Comparison of ENCODE assay signal across 28 cellular contexts in the genomic region with DNA sequence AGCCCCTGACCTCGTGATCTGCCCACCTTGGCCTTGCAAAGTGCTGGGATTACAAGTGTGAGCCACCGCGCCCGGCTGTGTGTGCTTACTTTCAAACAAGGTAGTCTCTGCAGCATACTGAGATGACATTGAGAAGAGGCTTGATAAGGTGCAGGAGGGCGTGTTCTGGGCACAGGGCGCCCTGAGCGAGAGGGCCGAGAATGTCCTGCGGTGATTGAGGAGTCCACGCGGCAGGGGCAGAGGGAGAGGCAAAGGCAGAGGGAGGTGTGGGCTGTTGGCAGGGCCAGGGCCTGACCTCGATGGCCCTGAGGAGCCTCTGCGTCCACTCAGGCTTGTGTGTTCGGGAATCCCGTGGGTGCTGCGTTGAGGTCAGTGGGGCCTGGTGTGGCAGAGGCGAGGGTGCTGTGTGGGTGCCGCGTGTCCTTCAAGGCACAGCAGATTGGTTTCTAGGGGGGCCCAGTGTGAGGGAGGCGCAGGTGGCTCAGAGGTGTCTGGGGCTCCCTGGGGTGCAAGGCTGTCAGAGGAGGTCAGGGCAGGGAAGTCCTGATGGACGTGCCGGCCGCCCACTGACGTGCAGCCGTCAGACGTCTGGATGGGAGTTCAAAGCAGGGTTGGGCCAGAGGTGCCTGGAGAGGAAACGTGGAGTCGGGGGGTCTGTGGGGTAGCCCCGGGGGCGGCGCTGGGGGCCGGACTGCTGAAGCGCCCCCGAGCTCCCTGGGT. TPM values are rescaled to one million over a fixed set of nuclear protein-coding genes. Genes with fewer than 3 reads are reported as not detected.
DNase-seq lines count a peak whose midpoint lies in the region; ATAC-seq, FAIRE-seq and TF ChIP-seq lines count a peak whose summit lies in the region.
"Had no signal": no experiment of that assay in that cellular context is flagged by ENCODE, and none has a peak within 500 bp of the region (broad histone marks: within the 10 kb centered on the region; RNA-seq: fewer than 3 reads in every experiment).

No MANE protein-coding gene starts in this region.

- no peaks in the 10 kb centered on the region for H3K9me3 Mint-ChIP-seq in activated T-cell treated with anti-CD3 and anti-CD28 coated beads, Interleukin-2, amount 50 U/mL, for 24 hours
- no peaks in the 10 kb centered on the region for H3K9me3 Mint-ChIP-seq in endodermal cell
- H3K9me3 Mint-ChIP-seq in naive thymus-derived CD4-positive, alpha-beta T cell, result peaks cover 0 to 3% (median 0%) of the 10 kb centered on the region in 11 donors
- H3K9me3 Mint-ChIP-seq: activated naive CD4-positive, alpha-beta T cell treated with anti-CD3 and anti-CD28 coated beads, Interleukin-2, amount 50 U/mL, for 72 hours; activated T-helper 2 cell treated with anti-CD3 and anti-CD28 coated beads, Interferon-gamma antibody, Interleukin-2, Interleukin-4, amounts not matched to agents 10 μg/mL and 5 μg/mL and 100 μg/mL, durations not matched to agents 14 hours and 24 hours and 36 hours had no signal

- H3K4me1 Mint-ChIP-seq in activated T-cell treated with anti-CD3 and anti-CD28 coated beads, Interleukin-2, amount 50 U/mL, for 24 hours (ENCODE audit: low read depth), result peaks cover 10% of the 10 kb centered on the region
- no peaks in the 10 kb centered on the region for H3K4me1 Mint-ChIP-seq in endodermal cell
- peaks cover 9 to 33% (median 18%) of the 10 kb centered on the region in 7 donors for H3K4me1 Mint-ChIP-seq in naive thymus-derived CD4-positive, alpha-beta T cell

- no peak overlapping the region for H3K4me3 ChIP-seq in endodermal cell (ENCODE audit: low read length)
- no peak overlapping the region for H3K4me3 ChIP-seq in naive thymus-derived CD4-positive, alpha-beta T cell (ENCODE audit: low read length)
- no peak overlapping the region for H3K4me3 ChIP-seq in small intestine (ENCODE audit: low read depth in 1 of 2, low read length in 2 of 2)
- H3K4me3 ChIP-seq: dorsolateral prefrontal cortex, lung, smooth muscle cell, thoracic aorta, vagina had no signal

- peaks cover 30% of the 10 kb centered on the region for H3K36me3 Mint-ChIP-seq in activated T-cell treated with anti-CD3 and anti-CD28 coated beads, Interleukin-2, amount 50 U/mL, for 24 hours (ENCODE audit: low read depth)
- peaks cover 39% of the 10 kb centered on the region for H3K36me3 Mint-ChIP-seq in endodermal cell (ENCODE audit: low read depth)
- peaks cover 0 to 26% (median 9%) of the 10 kb centered on the region in 5 donors for H3K36me3 Mint-ChIP-seq in naive thymus-derived CD4-positive, alpha-beta T cell

- peak overlapping the region; percentile 24 for H3K27ac Mint-ChIP-seq in activated T-cell treated with anti-CD3 and anti-CD28 coated beads, Interleukin-2, amount 50 U/mL, for 24 hours
- H3K27ac Mint-ChIP-seq in endodermal cell, result peak overlapping the region; percentile 58
- H3K27ac Mint-ChIP-seq in naive thymus-derived CD4-positive, alpha-beta T cell, result peak overlapping the region in 3 of 9 donors; percentile 46 to 75 (median 62)
- H3K27ac Mint-ChIP-seq: activated T-helper 2 cell treated with anti-CD3 and anti-CD28 coated beads, Interferon-gamma antibody, Interleukin-2, Interleukin-4, amounts not matched to agents 10 μg/mL and 5 μg/mL and 100 μg/mL, durations not matched to agents 14 hours and 24 hours and 36 hours had no signal

- no peak for TF ChIP-seq CTCF in endodermal cell (conservative IDR thresholded peaks at IDR 0.05)

- DNase-seq in activated T-cell treated with anti-CD3 and anti-CD28 coated beads, Interleukin-2, amount 50 U/mL, for 24 hours, result no peak
- DNase-seq in activated T-cell treated with anti-CD3 and anti-CD28 coated beads for 4 hours (no peak), endodermal cell (no peak), small intestine (peak; percentile 72), T-helper 2 cell (no peak)
- DNase-seq in naive thymus-derived CD4-positive, alpha-beta T cell, result no peak
- DNase-seq in stimulated activated CD4-positive, alpha-beta T cell treated with anti-CD3 and anti-CD28 coated beads, Interleukin-4, amount 100 ng/mL, for 4 hours, result no peak
- DNase-seq: activated CD4-positive, alpha-beta T cell treated with anti-CD3 and anti-CD28 coated beads, Interleukin-2, amount 50 U/mL, for 48 hours; cerebellar nuclear complex; dorsolateral prefrontal cortex; KG1; NCI-H446 treated with DMSO at 0.1 percent for 48 hours; NCI-H82; nucleus accumbens; RPMI8226; stimulated activated CD4-positive, alpha-beta T cell treated with anti-CD3 and anti-CD28 coated beads, Interleukin-1b, Interleukin-23, amount 100 ng/mL, for 48 hours; T-helper 1 cell had no signal

- CTCF ChIA-PET in naive thymus-derived CD4-positive, alpha-beta T cell (lab: Charles Lee), result no interaction called here

- H3K27ac ChIP-seq in endodermal cell (ENCODE audit: low read depth, low read length) (no peak overlapping the region), small intestine (ENCODE audit: low read depth in 1 of 2, low read length in 1 of 2) (no peak overlapping the region)
- H3K27ac ChIP-seq in naive thymus-derived CD4-positive, alpha-beta T cell (ENCODE audit: low read depth, low read length), result no peak overlapping the region
- H3K27ac ChIP-seq: 22Rv1, dorsolateral prefrontal cortex, thoracic aorta, vagina had no signal

- WGBS in endodermal cell (ENCODE audit: insufficient coverage in 1 of 2, insufficient read length in 1 of 2), 2 experiments, result 95 to 96% methylated on average over 10 to 34 of the region's 34 CpGs
- WGBS in small intestine, 3 donors, result 60 to 82% (median 66%) methylated on average over 32 to 34 of the region's 34 CpGs

- POLR2A ChIA-PET in naive thymus-derived CD4-positive, alpha-beta T cell (lab: Charles Lee), result no interaction called here

- intact Hi-C loops in naive thymus-derived CD4-positive, alpha-beta T cell (cut with micrococcal nuclease), result no loop called here

- FAIRE-seq in small intestine (lab: Jason Lieb, UNC), result no peak
- FAIRE-seq: D721Med, keratinocyte, TTC549 had no signal

- H3K4me3 Mint-ChIP-seq in activated T-cell treated with anti-CD3 and anti-CD28 coated beads, Interleukin-2, amount 50 U/mL, for 24 hours, result no peak overlapping the region
- H3K4me3 Mint-ChIP-seq in endodermal cell, result no peak overlapping the region
- H3K4me3 Mint-ChIP-seq in naive thymus-derived CD4-positive, alpha-beta T cell, result no peak overlapping the region

- H3K27me3 ChIP-seq in endodermal cell (ENCODE audit: control insufficient read depth, insufficient read depth, low read length, poor library complexity, severe bottlenecking), result no peaks in the 10 kb centered on the region
- no peaks in the 10 kb centered on the region for H3K27me3 ChIP-seq in naive thymus-derived CD4-positive, alpha-beta T cell (ENCODE audit: control insufficient read depth in 2 of 2, insufficient read depth in 2 of 2, low read length in 2 of 2)
- H3K27me3 ChIP-seq in small intestine (ENCODE audit: control insufficient read depth in 2 of 2, insufficient read depth in 2 of 2, low read length in 2 of 2), result no peaks in the 10 kb centered on the region
- H3K27me3 ChIP-seq: dorsolateral prefrontal cortex, vagina had no signal

- ATAC-seq in naive thymus-derived CD4-positive, alpha-beta T cell, result peak; percentile 26
- ATAC-seq in GM21360 (IDR thresholded peaks at IDR 0.05; ENCODE audit: unreplicated experiment), result no peak
- ATAC-seq: activated naive CD4-positive, alpha-beta T cell treated with anti-CD3 and anti-CD28 coated beads, Interleukin-2, amount 50 U/mL, for 72 hours had no signal

- H3K36me3 ChIP-seq in endodermal cell (ENCODE audit: control insufficient read depth, insufficient read depth, low read length), result peaks cover 17% of the 10 kb centered on the region
- H3K36me3 ChIP-seq in naive thymus-derived CD4-positive, alpha-beta T cell (ENCODE audit: control insufficient read depth in 2 of 3, insufficient read depth in 3 of 3, low read length in 3 of 3), result peaks cover 0 to 16% (median 0%) of the 10 kb centered on the region in 3 experiments
- no peaks in the 10 kb centered on the region for H3K36me3 ChIP-seq in small intestine (ENCODE audit: control insufficient read depth in 2 of 2, insufficient read depth in 2 of 2, low read length in 2 of 2)
- H3K36me3 ChIP-seq: vagina had no signal

- H3K9me3 ChIP-seq in endodermal cell (ENCODE audit: control insufficient read depth, low read length) (no peaks in the 10 kb centered on the region), small intestine (ENCODE audit: control insufficient read depth, low read depth) (no peaks in the 10 kb centered on the region)
- H3K9me3 ChIP-seq in naive thymus-derived CD4-positive, alpha-beta T cell (ENCODE audit: control insufficient read depth in 2 of 3, low read length in 3 of 3), result no peaks in the 10 kb centered on the region
- H3K9me3 ChIP-seq: thoracic aorta, vagina had no signal

- no peak overlapping the region for H3K9ac ChIP-seq in endodermal cell (ENCODE audit: extremely low read depth, low read length, poor library complexity, severe bottlenecking)

- H3K4me1 ChIP-seq in endodermal cell (ENCODE audit: control insufficient read depth, insufficient read depth, low read length), result no peaks in the 10 kb centered on the region
- no peaks in the 10 kb centered on the region for H3K4me1 ChIP-seq in naive thymus-derived CD4-positive, alpha-beta T cell (ENCODE audit: control insufficient read depth in 2 of 2, insufficient read depth in 2 of 2, low read length in 2 of 2)
- no peaks in the 10 kb centered on the region for H3K4me1 ChIP-seq in small intestine (ENCODE audit: control insufficient read depth in 2 of 2, insufficient read depth in 1 of 2, low read depth in 1 of 2, low read length in 1 of 2)

- no peaks in the 10 kb centered on the region for H3K27me3 Mint-ChIP-seq in activated T-cell treated with anti-CD3 and anti-CD28 coated beads, Interleukin-2, amount 50 U/mL, for 24 hours
- H3K27me3 Mint-ChIP-seq in endodermal cell (ENCODE audit: insufficient read depth), result no peaks in the 10 kb centered on the region
- no peaks in the 10 kb centered on the region for H3K27me3 Mint-ChIP-seq in naive thymus-derived CD4-positive, alpha-beta T cell

RNA-seq across cellular contexts. Expression of gene PCGF3, which starts 12.1 kb away (rescaled TPM):
- total RNA-seq in endodermal cell, result 10 to 100 TPM; 53.1 to 64.0 TPM
- 64.4 TPM for polyA plus RNA-seq in endodermal cell (2013, experiment 1 of 2)
- polyA plus RNA-seq in endodermal cell (2013, experiment 2 of 2), result 55.3 TPM
- total RNA-seq in naive thymus-derived CD4-positive, alpha-beta T cell, result 10 to 100 TPM; 32.7 to 66.8 (median 42.3) TPM
- 1 to 10 TPM; 3.8 to 5.7 TPM for polyA plus RNA-seq in naive thymus-derived CD4-positive, alpha-beta T cell
- polyA plus RNA-seq in small intestine, result 10 to 100 TPM; 27.3 to 71.6 (median 40.6) TPM

RNA-seq across cellular contexts. Expression of gene SLC49A3, which starts 28.8 kb away (rescaled TPM):
- total RNA-seq in endodermal cell, result 10 to 100 TPM; 15.1 to 16.4 TPM
- polyA plus RNA-seq in endodermal cell (2013, experiment 1 of 2), result 2.0 TPM
- 1.0 TPM for polyA plus RNA-seq in endodermal cell (2013, experiment 2 of 2)
- 1 to 10 TPM in 2 of 5 experiments, under 1 TPM in 3; 0.80 to 9.4 (median 0.92) TPM for total RNA-seq in naive thymus-derived CD4-positive, alpha-beta T cell
- polyA plus RNA-seq in naive thymus-derived CD4-positive, alpha-beta T cell, result not detected
- 1 to 10 TPM; 3.4 to 7.8 (median 3.5) TPM for polyA plus RNA-seq in small intestine

RNA-seq across cellular contexts. Expression of gene MYL5, which starts 43.4 kb away (rescaled TPM):
- total RNA-seq in endodermal cell, result 10 to 100 TPM; 20.0 to 23.4 TPM
- polyA plus RNA-seq in endodermal cell (2013, experiment 1 of 2), result 8.7 TPM
- polyA plus RNA-seq in endodermal cell (2013, experiment 2 of 2), result 6.1 TPM
- 10 to 100 TPM; 19.9 to 32.7 (median 23.8) TPM for total RNA-seq in naive thymus-derived CD4-positive, alpha-beta T cell
- polyA plus RNA-seq in naive thymus-derived CD4-positive, alpha-beta T cell, result 1 to 10 TPM; 5.8 to 7.1 TPM
- polyA plus RNA-seq in small intestine, result 100 to 1,000 TPM in 2 of 3 donors, 10 to 100 TPM in 1; 36.1 to 316 (median 266) TPM

RNA-seq across cellular contexts. Expression of gene ATP5ME, which starts 43.7 kb away (rescaled TPM):
- total RNA-seq in endodermal cell, result 100 to 1,000 TPM; 407 to 456 TPM
- polyA plus RNA-seq in endodermal cell (2013, experiment 1 of 2), result 299 TPM
- 303 TPM for polyA plus RNA-seq in endodermal cell (2013, experiment 2 of 2)
- 100 to 1,000 TPM; 115 to 183 (median 123) TPM for total RNA-seq in naive thymus-derived CD4-positive, alpha-beta T cell
- polyA plus RNA-seq in naive thymus-derived CD4-positive, alpha-beta T cell, result 100 to 1,000 TPM; 306 to 404 TPM
- polyA plus RNA-seq in small intestine, result 1,000 to 10,000 TPM in 1 of 3 donors, 100 to 1,000 TPM in 2; 806 to 1,305 (median 980) TPM
